ENCODE assay signal across 14 cellular contexts in the genomic region with DNA sequence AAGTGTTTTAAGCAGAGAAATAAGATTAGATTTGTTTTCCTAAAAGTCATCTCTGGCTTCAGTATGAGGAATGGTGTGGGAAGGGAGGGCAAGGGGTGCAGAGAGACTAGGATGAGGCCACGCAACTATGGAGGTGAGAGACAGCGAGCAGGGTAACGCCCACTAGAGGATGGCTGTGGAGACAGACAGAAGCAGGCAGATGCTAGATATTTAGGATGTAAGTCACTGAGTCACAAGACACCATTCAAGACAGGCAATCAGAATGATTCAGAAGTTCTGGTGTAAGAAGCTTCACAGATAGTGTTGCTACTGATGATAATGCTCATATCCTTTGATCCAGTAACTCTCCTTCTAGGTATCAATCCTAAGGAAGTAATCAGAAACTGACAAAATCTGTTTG. TPM values are rescaled to one million over a fixed set of nuclear protein-coding genes. Genes with fewer than 3 reads are reported as not detected.
A peak's percentile ranks its signal among the peaks of the same experiment; 100 is the strongest.
DNase-seq lines count a peak whose midpoint lies in the region; ATAC-seq and TF ChIP-seq lines count a peak whose summit lies in the region.
"Had no signal": no experiment of that assay in that cellular context is flagged by ENCODE, and none has a peak within 500 bp of the region (broad histone marks: within the 10 kb centered on the region; RNA-seq: fewer than 3 reads in every experiment).

No MANE protein-coding gene starts in this region.

- no peak overlapping the region for H4K91ac ChIP-seq in H9 (ENCODE audit: insufficient read length, low read depth, low read length)

- no peak overlapping the region for H3K4me3 ChIP-seq in Caco-2 (ENCODE audit: low read depth, low read length)
- H3K4me3 ChIP-seq in left lung = no peak overlapping the region
- H3K4me3 ChIP-seq in left ventricle myocardium inferior = no peak overlapping the region

- H3K4me2 ChIP-seq in H9 (ENCODE audit: insufficient read depth, insufficient read length, low read length) = no peak overlapping the region

- H3K23ac ChIP-seq in H9 (ENCODE audit: insufficient read length, low read depth, low read length) = no peak overlapping the region

- no peak overlapping the region for H2BK20ac ChIP-seq in H9 (ENCODE audit: low read depth, low read length, poor library complexity, severe bottlenecking)

- intact Hi-C loops in Caco-2 (cut with micrococcal nuclease; ENCODE audit: unreplicated experiment) = no loop called here
- intact Hi-C loops in left lung (cut with DNase I) = no loop called here
- intact Hi-C loops in left ventricle myocardium inferior (cut with micrococcal nuclease) = no loop called here

- H4K20me1 ChIP-seq in H9 (ENCODE audit: control insufficient read depth, insufficient read depth, insufficient read length) = no peaks in the 10 kb centered on the region

- TF ChIP-seq CTCF in Caco-2 (IDR thresholded peaks at IDR 0.05; ENCODE audit: insufficient read depth in 1 of 2, low read depth in 1 of 2, low read length in 1 of 2, severe bottlenecking in 1 of 2, unreplicated experiment in 1 of 2) (no peak), H9 (conservative IDR thresholded peaks at IDR 0.05) (peak; percentile 32; the same call in 2 of the 3 replicates), left lung (IDR thresholded peaks at IDR 0.05) (no peak), left ventricle myocardium inferior (IDR thresholded peaks at IDR 0.05; ENCODE audit: borderline replicate concordance) (no peak)

- H3K27me3 Mint-ChIP-seq in Caco-2 (ENCODE audit: insufficient read depth, unreplicated experiment) = no peaks in the 10 kb centered on the region
- no peaks in the 10 kb centered on the region for H3K27me3 Mint-ChIP-seq in H9 (ENCODE audit: low read depth)
- H3K27me3 Mint-ChIP-seq in activated T-helper 17 cell treated with anti-CD3 and anti-CD28 coated beads, Interleukin-2, amount 50 U/mL, for 72 hours = no peaks in the 10 kb centered on the region
- H3K27me3 Mint-ChIP-seq: CD4-positive, alpha-beta T cell had no signal

- no peak overlapping the region for H3K14ac ChIP-seq in H9 (ENCODE audit: insufficient read depth, low read length)

- H3K4me3 Mint-ChIP-seq in Caco-2 (ENCODE audit: unreplicated experiment) (no peak overlapping the region), H9 (no peak overlapping the region)
- no peak overlapping the region for H3K4me3 Mint-ChIP-seq in activated T-helper 17 cell treated with anti-CD3 and anti-CD28 coated beads, Interleukin-2, amount 50 U/mL, for 72 hours
- H3K4me3 Mint-ChIP-seq: CD4-positive, alpha-beta T cell had no signal

- H3K18ac ChIP-seq in H9 (ENCODE audit: insufficient read length, low read depth, low read length) = no peak overlapping the region

- CTCF ChIA-PET in Caco-2 (lab: Charles Lee) = no interaction called here

- H3K36me3 Mint-ChIP-seq in Caco-2 (ENCODE audit: insufficient read depth, unreplicated experiment) (no peaks in the 10 kb centered on the region), H9 (ENCODE audit: insufficient read depth in 1 of 3, low read depth in 3 of 3) (peaks cover 0 to 4% (median 0%) of the 10 kb centered on the region in 3 experiments; a peak in 2 of 7 replicates)
- H3K36me3 Mint-ChIP-seq in activated T-helper 17 cell treated with anti-CD3 and anti-CD28 coated beads, Interleukin-2, amount 50 U/mL, for 72 hours (ENCODE audit: low read depth) = peaks cover 24% of the 10 kb centered on the region

- H3K36me3 ChIP-seq in Caco-2 (ENCODE audit: control insufficient read depth, insufficient read depth, low read length) (no peaks in the 10 kb centered on the region), left lung (no peaks in the 10 kb centered on the region), left ventricle myocardium inferior (peaks cover 20% of the 10 kb centered on the region)

- no peak overlapping the region for H2AFZ ChIP-seq in H9 (ENCODE audit: low read length)

- H3K23me2 ChIP-seq in H9 (ENCODE audit: insufficient read length, low read depth, low read length, poor library complexity, severe bottlenecking) = no peaks in the 10 kb centered on the region

- H3K27me3 ChIP-seq in Caco-2 (replicated peaks; ENCODE audit: control insufficient read depth, insufficient read depth, low read length) (no peaks in the 10 kb centered on the region), H9 (ENCODE audit: insufficient read depth, low read length) (no peaks in the 10 kb centered on the region), left lung (no peaks in the 10 kb centered on the region), left ventricle myocardium inferior (ENCODE audit: low read depth) (no peaks in the 10 kb centered on the region)

- ATAC-seq in activated T-helper 17 cell treated with anti-CD3 and anti-CD28 coated beads, Interleukin-2, amount 50 U/mL, for 72 hours (replicated peaks) = peak; percentile 67
- ATAC-seq in left lung (peak; percentile 40), GM19023 (IDR thresholded peaks at IDR 0.05; ENCODE audit: unreplicated experiment) (no peak)
- ATAC-seq: activated CD4-positive, CD25-positive, alpha-beta regulatory T cell treated with anti-CD3 and anti-CD28 coated beads, Interleukin-2, amount 50 U/mL, for 24 hours; Panc1 had no signal

- H4K5ac ChIP-seq in H9 (ENCODE audit: insufficient read length, low read depth, low read length) = no peak overlapping the region

- H2BK12ac ChIP-seq in H9 (ENCODE audit: insufficient read length, low read depth, low read length) = no peak overlapping the region

- no peak overlapping the region for H2BK15ac ChIP-seq in H9 (ENCODE audit: low read depth, low read length)

- H3K9me3 ChIP-seq in Caco-2 = no peaks in the 10 kb centered on the region
- no peaks in the 10 kb centered on the region for H3K9me3 ChIP-seq in H9 (ENCODE audit: control insufficient read depth, low read depth, low read length)
- no peaks in the 10 kb centered on the region for H3K9me3 ChIP-seq in left lung
- H3K9me3 ChIP-seq in left ventricle myocardium inferior (replicated peaks) = no peaks in the 10 kb centered on the region

- H3K4me1 Mint-ChIP-seq in Caco-2 (ENCODE audit: low read depth, unreplicated experiment) = peaks cover 15% of the 10 kb centered on the region
- peaks cover 11 to 17% of the 10 kb centered on the region in 2 experiments for H3K4me1 Mint-ChIP-seq in H9
- peaks cover 4% of the 10 kb centered on the region for H3K4me1 Mint-ChIP-seq in activated T-helper 17 cell treated with anti-CD3 and anti-CD28 coated beads, Interleukin-2, amount 50 U/mL, for 72 hours

- no peak overlapping the region for H3K56ac ChIP-seq in H9 (ENCODE audit: insufficient read length, low read depth, low read length)

- H3K4ac ChIP-seq in H9 (ENCODE audit: low read depth, low read length) = no peak overlapping the region

- POLR2A ChIA-PET in Caco-2 (lab: Charles Lee) = no interaction called here

- H2AK5ac ChIP-seq in H9 (ENCODE audit: insufficient read length, low read length) = no peak overlapping the region

- H3K4me1 ChIP-seq in Caco-2 = 0 out of 2 replicates have a peak, but pooled peaks cover 3% of the 10 kb centered on the region
- H3K4me1 ChIP-seq in H9 (ENCODE audit: insufficient read depth, low read length) = no peaks in the 10 kb centered on the region
- peaks cover 0 to 17% of the 10 kb centered on the region in 2 donors for H3K4me1 ChIP-seq in left lung
- H3K4me1 ChIP-seq in left ventricle myocardium inferior = peaks cover 18% of the 10 kb centered on the region

- no peak for DNase-seq in Caco-2
- no peak for DNase-seq in H9
- no peak for DNase-seq in left lung
- no peak for DNase-seq in stimulated activated CD4-positive, alpha-beta T cell treated with anti-CD3 and anti-CD28 coated beads, Interleukin-12 subunit alpha, Interleukin-12 subunit beta, amount 100 ng/mL, for 4 hours
- DNase-seq in amygdala (lab: John Stamatoyannopoulos, UW) = no peak
- no peak for DNase-seq in left ventricle myocardium inferior
- DNase-seq: activated naive CD4-positive, alpha-beta T cell treated with Interleukin-2 at 50 U/mL for 16 hours; CD4-positive, alpha-beta T cell; dermis blood vessel endothelial cell; NCI-H1694 had no signal

- no peak overlapping the region for H3K9ac ChIP-seq in H9 (ENCODE audit: extremely low read depth, insufficient read length, low read length)

- no peak overlapping the region for H3T11ph ChIP-seq in H9 (ENCODE audit: low read length)

- H3K9me3 Mint-ChIP-seq in Caco-2 (ENCODE audit: unreplicated experiment) (no peaks in the 10 kb centered on the region), H9 (no peaks in the 10 kb centered on the region; a peak in 1 of 5 replicates)
- no peaks in the 10 kb centered on the region for H3K9me3 Mint-ChIP-seq in activated T-helper 17 cell treated with anti-CD3 and anti-CD28 coated beads, Interleukin-2, amount 50 U/mL, for 72 hours
- H3K9me3 Mint-ChIP-seq: CD4-positive, alpha-beta T cell had no signal

- no peak overlapping the region for H4K8ac ChIP-seq in H9 (replicated peaks; ENCODE audit: insufficient read length, low read depth, low read length)

- H2BK5ac ChIP-seq in H9 (ENCODE audit: insufficient read length, low read length) = no peak overlapping the region

- BruUV-seq in Caco-2 (replicated peaks; lab: Mats Ljungman, UMichigan) = no TSS peak

- peak overlapping the region; percentile 11 for H3K27ac Mint-ChIP-seq in Caco-2 (ENCODE audit: unreplicated experiment)
- H3K27ac Mint-ChIP-seq in H9 = peak overlapping the region in 1 of 3 experiments; percentile 71; a peak in 1 of 7 replicates
- H3K27ac Mint-ChIP-seq in activated T-helper 17 cell treated with anti-CD3 and anti-CD28 coated beads, Interleukin-2, amount 50 U/mL, for 72 hours = peak overlapping the region; percentile 10
- H3K27ac Mint-ChIP-seq: CD4-positive, alpha-beta T cell had no signal

- no peak overlapping the region for H3K27ac ChIP-seq in H9 (ENCODE audit: insufficient read length, low read depth, low read length)
- peak overlapping the region; percentile 1 to 26 for H3K27ac ChIP-seq in left lung
- H3K27ac ChIP-seq in left ventricle myocardium inferior (replicated peaks) = no peak overlapping the region

- H3K79me1 ChIP-seq in H9 (ENCODE audit: insufficient read depth, low read depth, low read length, poor library complexity, severe bottlenecking) = no peaks in the 10 kb centered on the region

- H2BK120ac ChIP-seq in H9 (ENCODE audit: low read depth, low read length, poor library complexity, severe bottlenecking) = no peak overlapping the region

- H3K79me2 ChIP-seq in H9 (ENCODE audit: insufficient read depth, low read length) = no peaks in the 10 kb centered on the region

- no CpG with 5 or more reads among the region's 3 CpGs for WGBS in H9 (ENCODE audit: extremely low coverage, insufficient read length, low lambda C conversion rate)

RNA-seq across cellular contexts. Expression of a gene that starts 19.1 kb away (rescaled TPM):
- total RNA-seq in Caco-2 (2022) (9.9 and 13.1 TPM in 2 replicates), H9 (2021) (8.9 and 9.8 TPM in 2 replicates), left lung (10 to 100 TPM in 1 of 2 donors, 1 to 10 TPM in 1; 8.2 to 15.0 TPM), left ventricle myocardium inferior (3.8 TPM)
- total RNA-seq in activated T-helper 17 cell treated with anti-CD3 and anti-CD28 coated beads, Interleukin-2, amount 50 U/mL, for 72 hours = 1 to 10 TPM; 5.1 to 6.7 TPM

RNA-seq across cellular contexts. Expression of a gene that starts 20.3 kb away (rescaled TPM):
- 35.0 and 41.6 TPM in 2 replicates for total RNA-seq in Caco-2 (2022)
- total RNA-seq in H9 (2021) = 10.0 and 10.7 TPM in 2 replicates
- total RNA-seq in activated T-helper 17 cell treated with anti-CD3 and anti-CD28 coated beads, Interleukin-2, amount 50 U/mL, for 72 hours = 1 to 10 TPM; 1.9 to 2.6 TPM
- 10 to 100 TPM; 12.3 to 19.2 TPM for total RNA-seq in left lung
- total RNA-seq in left ventricle myocardium inferior = 14.5 TPM

Comparison
In these comparisons a context has a peak if more than half of its experiments do, and no peak if none do; other contexts are left out.
1. H3K27ac ChIP-seq: peak in left lung (2 of 2); none in H9 (single experiment) and left ventricle myocardium inferior (single experiment).